1 cellular context compared by ENCODE assay signal in the genomic region with DNA sequence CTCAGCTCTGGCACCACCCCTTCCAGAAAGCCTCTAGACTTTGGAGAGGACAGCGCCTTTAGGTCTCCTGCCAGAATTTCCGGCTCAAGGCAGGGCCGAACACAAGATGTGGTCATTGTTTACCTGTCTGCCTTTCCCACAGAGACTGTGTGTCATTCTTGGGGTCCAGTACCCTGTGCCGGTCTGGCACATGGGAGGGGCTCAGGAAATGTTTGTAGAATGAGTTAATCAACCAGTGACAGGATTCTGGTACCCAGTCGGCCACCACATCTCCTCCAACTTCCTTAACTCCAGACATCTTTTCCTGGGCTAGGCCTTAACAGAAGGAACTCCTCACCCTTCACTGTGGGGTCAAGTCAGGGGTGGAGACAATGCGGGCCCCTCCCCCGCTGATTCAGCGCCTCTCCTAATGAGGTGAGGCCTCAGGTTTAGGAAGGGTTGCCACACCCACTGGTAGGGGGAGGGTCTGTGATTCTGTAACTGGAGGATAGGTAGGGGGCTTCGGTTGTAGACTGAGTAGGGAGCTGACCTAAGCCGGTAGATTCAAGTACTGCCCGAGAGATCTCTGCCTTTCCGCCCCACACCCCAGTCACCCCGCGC.
A peak's percentile ranks its signal among the peaks of the same experiment; 100 is the strongest.
TF ChIP-seq lines count a peak whose summit lies in the region.

No MANE protein-coding gene starts in this region.

TF ChIP-seq in HEK293, 187 proteins besides CTCF, POLR2A, EP300 and RAD21 (continued from another document):
- no peak for TF ChIP-seq WT1 (tag by site-specific recombination; IDR thresholded peaks at IDR 0.05)
- no peak for TF ChIP-seq ZBTB20 (tag by site-specific recombination; IDR thresholded peaks at IDR 0.05)
- TF ChIP-seq ZNF843 (tag by site-specific recombination; IDR thresholded peaks at IDR 0.05) = no peak
- no peak for TF ChIP-seq ZNF121 (tag by site-specific recombination; IDR thresholded peaks at IDR 0.05)
- TF ChIP-seq KLF1 (tag by site-specific recombination; IDR thresholded peaks at IDR 0.05) = peak; percentile 40; the same call in 1 of the 2 replicates
